1 cellular context compared by ENCODE assay signal in genomic region chr5:116037236-116037822, GRCh38.
TF ChIP-seq lines count a peak whose summit lies in the region.

No MANE protein-coding gene starts in this region.

TF ChIP-seq in A549, 52 proteins besides CTCF, POLR2A, EP300 and RAD21 (continued from another document):
- TF ChIP-seq USF2 (IDR thresholded peaks at IDR 0.05): no peak
- TF ChIP-seq CHD2 (IDR thresholded peaks at IDR 0.05; ENCODE audit: low read length, partially characterized antibody): no peak
- no peak for TF ChIP-seq HOXB13 (CRISPR knock-in tag; IDR thresholded peaks at IDR 0.05; ENCODE audit: low read depth)
- TF ChIP-seq FOSL2 (IDR thresholded peaks at IDR 0.05): no peak
- no peak for TF ChIP-seq FOSL2 (CRISPR knock-in tag; IDR thresholded peaks at IDR 0.05)
- TF ChIP-seq NFE2L2 (conservative IDR thresholded peaks at IDR 0.05; ENCODE audit: low read length): no peak
- no peak for TF ChIP-seq PBX3 (IDR thresholded peaks at IDR 0.05)
TF ChIP-seq in A549: peak in this region for 0.
